18 cellular contexts compared by ENCODE assay signal in the genomic region with DNA sequence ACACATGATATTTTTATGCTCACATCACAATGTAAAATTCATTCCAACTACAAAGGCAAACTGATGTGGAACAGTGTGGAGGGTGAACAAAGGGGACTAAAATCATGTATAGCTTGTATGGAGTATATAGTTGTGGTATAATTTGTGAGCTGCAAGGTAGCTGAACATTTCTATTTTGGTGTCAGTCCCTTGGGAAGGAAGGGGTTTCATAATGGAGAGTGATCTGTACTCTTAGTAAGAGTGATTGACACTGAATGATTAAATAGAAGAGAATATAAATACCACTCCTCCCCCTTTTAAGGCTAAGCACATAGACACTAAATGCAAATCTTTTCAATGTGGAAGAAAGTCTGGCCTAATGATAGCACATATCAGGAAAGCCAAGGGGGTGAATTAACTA.
DNase-seq lines count a peak whose midpoint lies in the region; ATAC-seq, FAIRE-seq and TF ChIP-seq lines count a peak whose summit lies in the region.
"Had no signal": no experiment of that assay in that cellular context is flagged by ENCODE, and none has a peak within 500 bp of the region (broad histone marks: within the 10 kb centered on the region; RNA-seq: fewer than 3 reads in every experiment).

No MANE protein-coding gene starts in this region.

- H3K4me3 Mint-ChIP-seq in astrocyte (ENCODE audit: unreplicated experiment), result no peak overlapping the region
- H3K4me3 Mint-ChIP-seq in effector memory CD8-positive, alpha-beta T cell, result no peak overlapping the region
- no peak overlapping the region for H3K4me3 Mint-ChIP-seq in HFFc6
- H3K4me3 Mint-ChIP-seq: B cell; CD4-positive, CD25-positive, alpha-beta regulatory T cell had no signal

- H3K27me3 ChIP-seq in cardiac muscle cell, result no peaks in the 10 kb centered on the region
- H3K27me3 ChIP-seq in astrocyte (ENCODE audit: insufficient read depth, low read length), result no peaks in the 10 kb centered on the region
- no peaks in the 10 kb centered on the region for H3K27me3 ChIP-seq in neural cell (ENCODE audit: insufficient read depth, low read depth, low read length)

- no peaks in the 10 kb centered on the region for H3K36me3 Mint-ChIP-seq in astrocyte (ENCODE audit: low read depth, unreplicated experiment)
- H3K36me3 Mint-ChIP-seq in effector memory CD8-positive, alpha-beta T cell (ENCODE audit: insufficient read depth), result peaks cover 2% of the 10 kb centered on the region
- no peaks in the 10 kb centered on the region for H3K36me3 Mint-ChIP-seq in HFFc6 (ENCODE audit: low read depth)
- H3K36me3 Mint-ChIP-seq: CD4-positive, CD25-positive, alpha-beta regulatory T cell had no signal

- H3K36me3 ChIP-seq in cardiac muscle cell (peaks cover 17% of the 10 kb centered on the region), astrocyte (ENCODE audit: insufficient read depth, low read length) (no peaks in the 10 kb centered on the region), neural cell (ENCODE audit: insufficient read depth, low read length) (no peaks in the 10 kb centered on the region)

- TF ChIP-seq RAD21 in neural cell (conservative IDR thresholded peaks at IDR 0.05), result no peak

- H4K20me1 ChIP-seq in astrocyte (ENCODE audit: insufficient read depth, low read length) (no peaks in the 10 kb centered on the region), neural cell (ENCODE audit: insufficient read depth) (no peaks in the 10 kb centered on the region)

- TF ChIP-seq CTCF in cardiac muscle cell (IDR thresholded peaks at IDR 0.05; ENCODE audit: low read depth, low read length), result no peak
- TF ChIP-seq CTCF in astrocyte (IDR thresholded peaks at IDR 0.05; ENCODE audit: insufficient read depth, low read depth, low read length), result no peak
- TF ChIP-seq CTCF in neural cell (IDR thresholded peaks at IDR 0.05; ENCODE audit: poor library complexity, severe bottlenecking), result no peak
- no peak for TF ChIP-seq CTCF in HFFc6 (IDR thresholded peaks at IDR 0.05)

- peak; percentile 81 for TF ChIP-seq EP300 in neural cell (conservative IDR thresholded peaks at IDR 0.05; ENCODE audit: poor library complexity, severe bottlenecking)

- no peak for DNase-seq in cardiac muscle cell (ENCODE audit: low read depth in 1 of 2, low spot score in 1 of 2)
- no peak for DNase-seq in left cardiac atrium
- DNase-seq in astrocyte (ENCODE audit: low read depth), result no peak
- DNase-seq in NCI-H2227 treated with DMSO at 0.1 percent for 48 hours (lab: John Stamatoyannopoulos, UW), result no peak
- no peak for DNase-seq in effector memory CD8-positive, alpha-beta T cell
- DNase-seq in HFFc6, result no peak
- DNase-seq: 8988T; C1 segment of cervical spinal cord; Caco-2; CD4-positive, CD25-positive, alpha-beta regulatory T cell; GM23248; IMR-90 had no signal

- no peak overlapping the region for H3K4me3 ChIP-seq in cardiac muscle cell
- H3K4me3 ChIP-seq in astrocyte (ENCODE audit: insufficient read depth, low read depth, low read length), result no peak overlapping the region
- peak overlapping the region; percentile 36 for H3K4me3 ChIP-seq in neural cell (ENCODE audit: low read length)
- H3K4me3 ChIP-seq: GM23248, HAP-1 had no signal

- H3K9me2 ChIP-seq in neural cell (ENCODE audit: insufficient read depth, low read length), result no peaks in the 10 kb centered on the region

- H3F3A ChIP-seq in neural cell (ENCODE audit: insufficient read depth, low read length, poor library complexity, severe bottlenecking), result no peaks in the 10 kb centered on the region

- H3K27ac ChIP-seq in cardiac muscle cell (peak overlapping the region; percentile 34), astrocyte (ENCODE audit: low read depth, low read length) (no peak overlapping the region), neural cell (ENCODE audit: low read length) (peak overlapping the region; percentile 85)
- H3K27ac ChIP-seq: GM23248 had no signal

- H3K79me2 ChIP-seq in astrocyte (ENCODE audit: insufficient read depth, low read length) (no peaks in the 10 kb centered on the region), neural cell (replicated peaks; ENCODE audit: insufficient read depth, low read length) (peaks cover 30% of the 10 kb centered on the region)

- H3K27me3 Mint-ChIP-seq in astrocyte (ENCODE audit: low read depth, unreplicated experiment) (no peaks in the 10 kb centered on the region), HFFc6 (ENCODE audit: insufficient read depth) (peaks cover 8% of the 10 kb centered on the region)
- peaks cover 15 to 29% of the 10 kb centered on the region in 2 donors for H3K27me3 Mint-ChIP-seq in effector memory CD8-positive, alpha-beta T cell

- H3K4me1 ChIP-seq in cardiac muscle cell (ENCODE audit: low read depth), result peaks cover 3% of the 10 kb centered on the region
- H3K4me1 ChIP-seq in astrocyte (ENCODE audit: insufficient read depth, low read length), result no peaks in the 10 kb centered on the region

- no peak for ATAC-seq in left cardiac atrium
- no peak for ATAC-seq in effector memory CD8-positive, alpha-beta T cell (replicated peaks)

- FAIRE-seq in astrocyte (lab: Jason Lieb, UNC), result peak; percentile 41
- FAIRE-seq: GM12891, GM19239, HTR-8/SVneo had no signal

- no peak overlapping the region for H3K4me2 ChIP-seq in astrocyte (ENCODE audit: low read length)
- H3K4me2 ChIP-seq in neural cell (ENCODE audit: low read length), result peak overlapping the region; percentile 13

- no peaks in the 10 kb centered on the region for H3K4me1 Mint-ChIP-seq in astrocyte (ENCODE audit: low read depth, unreplicated experiment)
- H3K4me1 Mint-ChIP-seq in effector memory CD8-positive, alpha-beta T cell (ENCODE audit: low read depth in 2 of 2), result no peaks in the 10 kb centered on the region
- H3K4me1 Mint-ChIP-seq in HFFc6 (ENCODE audit: low read depth), result peaks cover 21% of the 10 kb centered on the region
- H3K4me1 Mint-ChIP-seq: B cell; CD4-positive, CD25-positive, alpha-beta regulatory T cell had no signal

- H3K9ac ChIP-seq in astrocyte (ENCODE audit: low read length), result no peak overlapping the region
- peak overlapping the region; percentile 24 for H3K9ac ChIP-seq in neural cell (ENCODE audit: low read length)
- H3K9ac ChIP-seq: GM23248 had no signal

- H3K9me3 ChIP-seq in cardiac muscle cell (ENCODE audit: low read depth), result no peaks in the 10 kb centered on the region
- no peaks in the 10 kb centered on the region for H3K9me3 ChIP-seq in astrocyte (ENCODE audit: insufficient read depth, low read depth, low read length)
- H3K9me3 ChIP-seq in neural cell (ENCODE audit: low read length), result no peaks in the 10 kb centered on the region
- H3K9me3 ChIP-seq: Caco-2, HAP-1 had no signal

- H3K9me3 Mint-ChIP-seq in astrocyte (ENCODE audit: unreplicated experiment) (no peaks in the 10 kb centered on the region), HFFc6 (no peaks in the 10 kb centered on the region)
- H3K9me3 Mint-ChIP-seq in effector memory CD8-positive, alpha-beta T cell, result no peaks in the 10 kb centered on the region
- H3K9me3 Mint-ChIP-seq: CD4-positive, CD25-positive, alpha-beta regulatory T cell had no signal

- no peak overlapping the region for H2AFZ ChIP-seq in astrocyte (ENCODE audit: low read depth, low read length)
- H2AFZ ChIP-seq in neural cell (ENCODE audit: low read depth, low read length), result no peak overlapping the region
- H2AFZ ChIP-seq: GM23248 had no signal

- intact Hi-C loops in left cardiac atrium (cut with DNase I), result no loop called here

- H3K27ac Mint-ChIP-seq in astrocyte (ENCODE audit: unreplicated experiment), result no peak overlapping the region
- no peak overlapping the region for H3K27ac Mint-ChIP-seq in effector memory CD8-positive, alpha-beta T cell
- H3K27ac Mint-ChIP-seq in HFFc6, result no peak overlapping the region
- H3K27ac Mint-ChIP-seq: B cell; CD4-positive, CD25-positive, alpha-beta regulatory T cell had no signal

TF ChIP-seq in neural cell, 6 proteins besides CTCF, POLR2A, EP300 and RAD21:
- no peak for TF ChIP-seq EZH2 (IDR thresholded peaks at IDR 0.05; ENCODE audit: borderline replicate concordance, insufficient read depth, low read length, poor library complexity, severe bottlenecking)
- TF ChIP-seq, protein P1, sequence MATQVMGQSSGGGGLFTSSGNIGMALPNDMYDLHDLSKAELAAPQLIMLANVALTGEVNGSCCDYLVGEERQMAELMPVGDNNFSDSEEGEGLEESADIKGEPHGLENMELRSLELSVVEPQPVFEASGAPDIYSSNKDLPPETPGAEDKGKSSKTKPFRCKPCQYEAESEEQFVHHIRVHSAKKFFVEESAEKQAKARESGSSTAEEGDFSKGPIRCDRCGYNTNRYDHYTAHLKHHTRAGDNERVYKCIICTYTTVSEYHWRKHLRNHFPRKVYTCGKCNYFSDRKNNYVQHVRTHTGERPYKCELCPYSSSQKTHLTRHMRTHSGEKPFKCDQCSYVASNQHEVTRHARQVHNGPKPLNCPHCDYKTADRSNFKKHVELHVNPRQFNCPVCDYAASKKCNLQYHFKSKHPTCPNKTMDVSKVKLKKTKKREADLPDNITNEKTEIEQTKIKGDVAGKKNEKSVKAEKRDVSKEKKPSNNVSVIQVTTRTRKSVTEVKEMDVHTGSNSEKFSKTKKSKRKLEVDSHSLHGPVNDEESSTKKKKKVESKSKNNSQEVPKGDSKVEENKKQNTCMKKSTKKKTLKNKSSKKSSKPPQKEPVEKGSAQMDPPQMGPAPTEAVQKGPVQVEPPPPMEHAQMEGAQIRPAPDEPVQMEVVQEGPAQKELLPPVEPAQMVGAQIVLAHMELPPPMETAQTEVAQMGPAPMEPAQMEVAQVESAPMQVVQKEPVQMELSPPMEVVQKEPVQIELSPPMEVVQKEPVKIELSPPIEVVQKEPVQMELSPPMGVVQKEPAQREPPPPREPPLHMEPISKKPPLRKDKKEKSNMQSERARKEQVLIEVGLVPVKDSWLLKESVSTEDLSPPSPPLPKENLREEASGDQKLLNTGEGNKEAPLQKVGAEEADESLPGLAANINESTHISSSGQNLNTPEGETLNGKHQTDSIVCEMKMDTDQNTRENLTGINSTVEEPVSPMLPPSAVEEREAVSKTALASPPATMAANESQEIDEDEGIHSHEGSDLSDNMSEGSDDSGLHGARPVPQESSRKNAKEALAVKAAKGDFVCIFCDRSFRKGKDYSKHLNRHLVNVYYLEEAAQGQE (IDR thresholded peaks at IDR 0.05; ENCODE audit: borderline replicate concordance), result peak; percentile 34
- peak; percentile 36 for TF ChIP-seq POLR2AphosphoS5 (IDR thresholded peaks at IDR 0.05)
